ENCODE assay signal across 1 cellular context in genomic region chr12:123233505-123234299, GRCh38.
TF ChIP-seq lines count a peak whose summit lies in the region.

No MANE protein-coding gene starts in this region.

TF ChIP-seq in IMR-90, 13 proteins besides CTCF, POLR2A, EP300 and RAD21:
- TF ChIP-seq USF2 (IDR thresholded peaks at IDR 0.05; ENCODE audit: low read depth, low read length) (no peak), CEBPB (IDR thresholded peaks at IDR 0.05; ENCODE audit: low read depth, low read length) (no peak), BHLHE40 (IDR thresholded peaks at IDR 0.05; ENCODE audit: low read depth, low read length) (no peak), RCOR1 (IDR thresholded peaks at IDR 0.05; ENCODE audit: insufficient replicate concordance, low read length) (no peak), MXI1 (IDR thresholded peaks at IDR 0.05; ENCODE audit: borderline replicate concordance, low read depth, low read length) (no peak), FOS (IDR thresholded peaks at IDR 0.05; ENCODE audit: low read depth, low read length) (no peak), RFX5 (IDR thresholded peaks at IDR 0.05; ENCODE audit: low read depth, low read length) (no peak), MAFK (IDR thresholded peaks at IDR 0.05; ENCODE audit: low read depth, low read length) (no peak), NFE2L2 (IDR thresholded peaks at IDR 0.05; ENCODE audit: low read depth, low read length) (no peak), SMC3 (IDR thresholded peaks at IDR 0.05; ENCODE audit: low read depth, low read length) (no peak), CHD1 (IDR thresholded peaks at IDR 0.05; ENCODE audit: low read depth, low read length) (no peak), ELK1 (IDR thresholded peaks at IDR 0.05; ENCODE audit: borderline replicate concordance, low read depth, low read length) (no peak)
TF ChIP-seq in IMR-90: peak in this region for 0.
